Comparison of ENCODE assay signal across 21 cellular contexts in genomic region chr17:72946126-72946525, GRCh38.
DNase-seq lines count a peak whose midpoint lies in the region; ATAC-seq, FAIRE-seq and TF ChIP-seq lines count a peak whose summit lies in the region.
"Had no signal": no experiment of that assay in that cellular context is flagged by ENCODE, and none has a peak within 500 bp of the region (broad histone marks: within the 10 kb centered on the region; RNA-seq: fewer than 3 reads in every experiment).

No MANE protein-coding gene starts in this region.

- H3K27ac Mint-ChIP-seq in stimulated activated naive CD8-positive, alpha-beta T cell treated with anti-CD3 and anti-CD28 coated beads, Interleukin-15, amount 100 ng/mL, for 72 hours, result peak overlapping the region; percentile 34 to 82
- no peak overlapping the region for H3K27ac Mint-ChIP-seq in naive thymus-derived CD8-positive, alpha-beta T cell
- H3K27ac Mint-ChIP-seq: H9 had no signal

- H3K9me3 ChIP-seq in neuronal stem cell (replicated peaks in 1 of 2; ENCODE audit: control insufficient read depth in 2 of 2, insufficient read depth in 1 of 2, low read depth in 1 of 2, low read length in 2 of 2) (peaks cover 0 to 1% of the 10 kb centered on the region in 2 donors), osteoblast (ENCODE audit: low read depth, low read length) (no peaks in the 10 kb centered on the region)

- TF ChIP-seq CTCF in bronchial epithelial cell (IDR thresholded peaks at IDR 0.05; ENCODE audit: insufficient read depth, low read length, severe bottlenecking) (no peak), osteoblast (IDR thresholded peaks at IDR 0.05; ENCODE audit: extremely low read depth, low read depth, low read length) (no peak)

- FAIRE-seq in bronchial epithelial cell (lab: Jason Lieb, UNC), result peak; percentile 32
- FAIRE-seq: D721Med, GM19239 had no signal

- H2BK15ac ChIP-seq in neuronal stem cell (ENCODE audit: low read length), result no peak overlapping the region

- H4K8ac ChIP-seq in neuronal stem cell (ENCODE audit: low read depth, low read length), result no peak overlapping the region

- no peaks in the 10 kb centered on the region for H3K9me3 Mint-ChIP-seq in stimulated activated naive CD8-positive, alpha-beta T cell treated with anti-CD3 and anti-CD28 coated beads, Interleukin-15, amount 100 ng/mL, for 72 hours
- H3K9me3 Mint-ChIP-seq in naive thymus-derived CD8-positive, alpha-beta T cell, result no peaks in the 10 kb centered on the region
- H3K9me3 Mint-ChIP-seq: H9 had no signal

- H3K79me1 ChIP-seq in neuronal stem cell (ENCODE audit: low read depth, low read length), result no peaks in the 10 kb centered on the region

- H2BK120ac ChIP-seq in neuronal stem cell (ENCODE audit: low read depth, low read length), result no peak overlapping the region

- no peak overlapping the region for H2BK5ac ChIP-seq in neuronal stem cell (ENCODE audit: low read length)

- no peak overlapping the region for H2BK12ac ChIP-seq in neuronal stem cell (ENCODE audit: low read length)

- H2AFZ ChIP-seq in neuronal stem cell (ENCODE audit: low read length) (no peak overlapping the region), osteoblast (ENCODE audit: low read length) (no peak overlapping the region)

- peak overlapping the region; percentile 68 for H3K27ac ChIP-seq in neuronal stem cell (replicated peaks; ENCODE audit: low read length)
- no peak overlapping the region for H3K27ac ChIP-seq in osteoblast (ENCODE audit: low read depth, low read length)

- no peak for DNase-seq in stimulated activated naive CD8-positive, alpha-beta T cell treated with anti-CD3 and anti-CD28 coated beads, Interleukin-15, amount 100 ng/mL, for 72 hours
- no peak for DNase-seq in stimulated activated naive CD8-positive, alpha-beta T cell treated with anti-CD3 and anti-CD28 coated beads, Interleukin-15, Interleukin-2, amounts not matched to agents 100 U/mL and 50 U/mL, for 24 hours
- no peak for DNase-seq in bronchial epithelial cell (ENCODE audit: low read depth)
- no peak for DNase-seq in neuronal stem cell (ENCODE audit: low spot score)
- DNase-seq in naive thymus-derived CD8-positive, alpha-beta T cell, result no peak
- DNase-seq in osteoblast (ENCODE audit: insufficient read length, low spot score, missing footprints), result no peak
- DNase-seq: 8988T, DMS53, GDM1, H9, KG1, NCI-H1105, NCI-H146, NCI-H2029 treated with DMSO at 0.1 percent for 48 hours, NCI-H226, NCI-H510A treated with DMSO at 0.1 percent for 48 hours, NCI-H748 treated with DMSO at 0.1 percent for 48 hours had no signal

- peaks cover 21 to 23% of the 10 kb centered on the region in 2 donors for H3K4me1 ChIP-seq in neuronal stem cell (ENCODE audit: control insufficient read depth in 2 of 2, insufficient read depth in 1 of 2, low read depth in 1 of 2, low read length in 2 of 2)
- H3K4me1 ChIP-seq in osteoblast (ENCODE audit: insufficient read depth, low read length), result no peaks in the 10 kb centered on the region

- H3K4ac ChIP-seq in neuronal stem cell (ENCODE audit: low read length), result no peak overlapping the region

- no CpG with 5 or more reads among the region's 3 CpGs for WGBS in neuronal stem cell (ENCODE audit: extremely low coverage in 2 of 2, insufficient read length in 2 of 2, insufficient replicate concordance in 1 of 2), 2 donors

- H3K4me2 ChIP-seq in neuronal stem cell (ENCODE audit: insufficient read depth, low read length, poor library complexity, severe bottlenecking), result no peak overlapping the region
- H3K4me2 ChIP-seq in osteoblast (ENCODE audit: insufficient read depth, low read length), result no peak overlapping the region

- H2AK5ac ChIP-seq in neuronal stem cell (ENCODE audit: low read depth, low read length), result no peak overlapping the region

- no peak overlapping the region for H3K4me3 Mint-ChIP-seq in stimulated activated naive CD8-positive, alpha-beta T cell treated with anti-CD3 and anti-CD28 coated beads, Interleukin-15, amount 100 ng/mL, for 72 hours
- no peak overlapping the region for H3K4me3 Mint-ChIP-seq in naive thymus-derived CD8-positive, alpha-beta T cell
- H3K4me3 Mint-ChIP-seq: H9 had no signal

- H3K23ac ChIP-seq in neuronal stem cell (ENCODE audit: low read depth, low read length, poor library complexity), result no peak overlapping the region

- H4K20me1 ChIP-seq in osteoblast (ENCODE audit: insufficient read depth, low read length), result peaks cover 4% of the 10 kb centered on the region

- no peak overlapping the region for H3K9ac ChIP-seq in neuronal stem cell (ENCODE audit: low read depth, low read length, poor library complexity)

- ATAC-seq in stimulated activated naive CD8-positive, alpha-beta T cell treated with anti-CD3 and anti-CD28 coated beads, Interleukin-15, amount 100 ng/mL, for 72 hours, result no peak
- no peak for ATAC-seq in stimulated activated naive CD8-positive, alpha-beta T cell treated with anti-CD3 and anti-CD28 coated beads, Interleukin-15, Interleukin-2, amounts not matched to agents 100 U/mL and 50 U/mL, for 24 hours
- no peak for ATAC-seq in naive thymus-derived CD8-positive, alpha-beta T cell
- no peak for ATAC-seq in HG03520 (IDR thresholded peaks at IDR 0.05; ENCODE audit: unreplicated experiment)
- ATAC-seq: Right ventricle myocardium inferior had no signal

- H3K36me3 ChIP-seq in bronchial epithelial cell (ENCODE audit: control insufficient read depth, insufficient read depth, low read length), result no peaks in the 10 kb centered on the region
- H3K36me3 ChIP-seq in neuronal stem cell (replicated peaks in 1 of 2; ENCODE audit: control insufficient read depth in 2 of 2, insufficient read depth in 2 of 2, low read length in 2 of 2), result no peaks in the 10 kb centered on the region
- H3K36me3 ChIP-seq in osteoblast (ENCODE audit: insufficient read depth, low read length), result no peaks in the 10 kb centered on the region

- POLR2A ChIA-PET in naive thymus-derived CD8-positive, alpha-beta T cell (lab: Charles Lee), result no interaction called here

- H3K18ac ChIP-seq in neuronal stem cell (ENCODE audit: low read length), result no peak overlapping the region

- no peaks in the 10 kb centered on the region for H3K79me2 ChIP-seq in osteoblast (ENCODE audit: insufficient read depth, low read length)

- H3K14ac ChIP-seq in neuronal stem cell (ENCODE audit: low read length), result no peak overlapping the region

- peaks cover 6% of the 10 kb centered on the region for H3K4me1 Mint-ChIP-seq in stimulated activated naive CD8-positive, alpha-beta T cell treated with anti-CD3 and anti-CD28 coated beads, Interleukin-15, amount 100 ng/mL, for 72 hours
- H3K4me1 Mint-ChIP-seq in naive thymus-derived CD8-positive, alpha-beta T cell, result no peaks in the 10 kb centered on the region

- H3K4me3 ChIP-seq in bronchial epithelial cell (ENCODE audit: low read depth, low read length) (no peak overlapping the region), neuronal stem cell (ENCODE audit: low read length in 2 of 2) (no peak overlapping the region), osteoblast (ENCODE audit: insufficient read depth, low read length) (no peak overlapping the region)

- no peaks in the 10 kb centered on the region for H3K27me3 ChIP-seq in bronchial epithelial cell (ENCODE audit: control insufficient read depth, insufficient read depth, low read length)
- no peaks in the 10 kb centered on the region for H3K27me3 ChIP-seq in neuronal stem cell (ENCODE audit: control insufficient read depth in 3 of 3, insufficient read depth in 3 of 3, low read depth in 1 of 3, low read length in 3 of 3)
- H3K27me3 ChIP-seq in osteoblast (ENCODE audit: insufficient read depth, low read length), result no peaks in the 10 kb centered on the region

- peaks cover 6 to 42% (median 21%) of the 10 kb centered on the region in 3 donors for H3K36me3 Mint-ChIP-seq in naive thymus-derived CD8-positive, alpha-beta T cell

- no peaks in the 10 kb centered on the region for H3K27me3 Mint-ChIP-seq in stimulated activated naive CD8-positive, alpha-beta T cell treated with anti-CD3 and anti-CD28 coated beads, Interleukin-15, amount 100 ng/mL, for 72 hours
- H3K27me3 Mint-ChIP-seq in naive thymus-derived CD8-positive, alpha-beta T cell, result no peaks in the 10 kb centered on the region

- no peak overlapping the region for H4K91ac ChIP-seq in neuronal stem cell (ENCODE audit: low read depth, low read length, poor library complexity)

Comparison
In these comparisons a context has a peak if more than half of its experiments do, and no peak if none do; other contexts are left out.
1. H3K27ac Mint-ChIP-seq: peak in stimulated activated naive CD8-positive, alpha-beta T cell treated with anti-CD3 and anti-CD28 coated beads, Interleukin-15, amount 100 ng/mL, for 72 hours (2 of 2); none in naive thymus-derived CD8-positive, alpha-beta T cell (0 of 10).